In the genomic region with DNA sequence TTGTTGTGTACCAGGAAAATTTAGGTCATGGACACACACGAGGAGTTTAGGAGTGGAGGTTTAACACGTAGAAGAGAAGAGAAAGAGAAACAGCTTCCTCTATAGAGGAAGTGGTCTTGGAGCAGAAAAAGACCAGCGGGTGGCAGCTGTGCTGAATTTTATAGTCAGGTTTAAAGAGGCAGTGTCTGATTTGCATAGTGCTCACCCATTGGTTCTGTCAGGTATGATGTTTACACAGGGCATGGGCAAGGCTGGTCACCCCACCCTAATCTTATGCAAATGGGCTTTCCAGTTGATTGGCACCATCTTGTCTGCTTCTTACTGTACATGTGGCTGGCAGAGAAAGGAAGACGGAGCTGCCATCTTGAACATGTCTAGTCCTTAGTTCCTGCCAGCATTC, we compare ENCODE assay signal across 20 cellular contexts.
A peak's percentile ranks its signal among the peaks of the same experiment; 100 is the strongest.
DNase-seq lines count a peak whose midpoint lies in the region; ATAC-seq and TF ChIP-seq lines count a peak whose summit lies in the region.
"Had no signal": no experiment of that assay in that cellular context is flagged by ENCODE, and none has a peak within 500 bp of the region (broad histone marks: within the 10 kb centered on the region; RNA-seq: fewer than 3 reads in every experiment).

No MANE protein-coding gene starts in this region.

- H2AFZ ChIP-seq in Karpas-422 (ENCODE audit: low read length) (peak overlapping the region; percentile 17; the same call in 1 of the 2 replicates), OCI-LY7 (ENCODE audit: low read length) (no peak overlapping the region)
- H2AFZ ChIP-seq: PC-9 had no signal

- POLR2A ChIA-PET in OCI-LY7 (lab: Charles Lee) = no interaction called here

- DNase-seq in NCI-H2171 treated with DMSO at 0.1 percent for 48 hours (lab: John Stamatoyannopoulos, UW) = peak; percentile 37
- DNase-seq in NCI-H2171 (lab: John Stamatoyannopoulos, UW) = no peak
- peak; percentile 78 for DNase-seq in Karpas-422
- DNase-seq in OCI-LY7 (ENCODE audit: low spot score) = peak; percentile 7
- DNase-seq in left colon = no peak
- no peak for DNase-seq in NCI-H1092 (lab: John Stamatoyannopoulos, UW)
- DNase-seq in Right ventricle myocardium inferior (ENCODE audit: missing footprints) = no peak
- DNase-seq: activated CD4-positive, CD25-positive, alpha-beta regulatory T cell treated with anti-CD3 and anti-CD28 coated beads, Interleukin-2, amount 50 U/mL, for 72 hours; aorta; Caco-2; central memory CD4-positive, alpha-beta T cell; kidney; NCI-H1930; NCI-H446 treated with DMSO at 0.1 percent for 48 hours; pancreas; PC-9; right lobe of liver had no signal

- TF ChIP-seq CTCF in OCI-LY7 (conservative IDR thresholded peaks at IDR 0.05; ENCODE audit: low read length) = no peak

- H3K4me2 ChIP-seq in Karpas-422 (ENCODE audit: low read depth, low read length, poor library complexity, severe bottlenecking) (no peak overlapping the region), OCI-LY7 (ENCODE audit: low read length) (no peak overlapping the region)
- H3K4me2 ChIP-seq: PC-9 had no signal

- peak; percentile 29 for ATAC-seq in left colon
- ATAC-seq in HG03095 (IDR thresholded peaks at IDR 0.05; ENCODE audit: unreplicated experiment) = no peak
- no peak for ATAC-seq in Right ventricle myocardium inferior
- ATAC-seq: HCT116, pancreas, right lobe of liver had no signal

- H3K36me3 ChIP-seq in Karpas-422 (ENCODE audit: insufficient read depth, low read length) = peaks cover 6% of the 10 kb centered on the region
- no peaks in the 10 kb centered on the region for H3K36me3 ChIP-seq in OCI-LY7 (ENCODE audit: insufficient read depth, low read length)
- H3K36me3 ChIP-seq: pancreas, right lobe of liver, vagina had no signal

- BruUV-seq in OCI-LY7 (replicated peaks; lab: Mats Ljungman, UMichigan) = no TSS peak

- H3K4me3 ChIP-seq in Karpas-422 (ENCODE audit: low read length) (peak overlapping the region; percentile 29; the same call in 1 of the 2 replicates), OCI-LY7 (ENCODE audit: low read depth, low read length, poor library complexity, severe bottlenecking) (no peak overlapping the region)
- H3K4me3 ChIP-seq: pancreas, PC-9, right lobe of liver, vagina had no signal

- CTCF ChIA-PET in OCI-LY7 (lab: Charles Lee; ENCODE audit: unreplicated experiment) = no interaction called here

- H3K79me2 ChIP-seq in Karpas-422 (ENCODE audit: low read length) (no peaks in the 10 kb centered on the region), OCI-LY7 (ENCODE audit: insufficient read depth, low read depth, low read length) (no peaks in the 10 kb centered on the region)

- peaks cover 30% of the 10 kb centered on the region for H3K4me1 ChIP-seq in Karpas-422 (ENCODE audit: low read length)
- no peaks in the 10 kb centered on the region for H3K4me1 ChIP-seq in OCI-LY7 (ENCODE audit: insufficient read depth, low read length, poor library complexity, severe bottlenecking)
- H3K4me1 ChIP-seq: Caco-2, pancreas, right lobe of liver, vagina had no signal

- H3K9me3 ChIP-seq in Karpas-422 (ENCODE audit: low read length) = peaks cover 30% of the 10 kb centered on the region; the same call in 1 of the 2 replicates
- H3K9me3 ChIP-seq in OCI-LY7 (ENCODE audit: low read length) = no peaks in the 10 kb centered on the region
- H3K9me3 ChIP-seq: pancreas, right lobe of liver, vagina had no signal

- H4K20me1 ChIP-seq in Karpas-422 (ENCODE audit: insufficient read depth, low read depth, low read length) (no peaks in the 10 kb centered on the region), OCI-LY7 (ENCODE audit: insufficient read depth, low read length) (no peaks in the 10 kb centered on the region)

- intact Hi-C loops in OCI-LY7 (cut with micrococcal nuclease; ENCODE audit: unreplicated experiment) (no loop called here), left colon (cut with DNase I, micrococcal nuclease) (no loop called here), Right ventricle myocardium inferior (cut with DNase I) (no loop called here)

- no peaks in the 10 kb centered on the region for H3K9me2 ChIP-seq in Karpas-422 (replicated peaks; ENCODE audit: insufficient read depth, low read length)
- H3K9me2 ChIP-seq in OCI-LY7 (ENCODE audit: insufficient read depth, low read length) = no peaks in the 10 kb centered on the region

- H3K27me3 ChIP-seq in Karpas-422 (ENCODE audit: low read length) = no peaks in the 10 kb centered on the region
- H3K27me3 ChIP-seq: pancreas, right lobe of liver, vagina had no signal

- peak overlapping the region; percentile 75 for H3K27ac ChIP-seq in Karpas-422 (ENCODE audit: low read length)
- H3K27ac ChIP-seq in OCI-LY7 (ENCODE audit: low read depth, low read length, poor library complexity, severe bottlenecking) = no peak overlapping the region
- H3K27ac ChIP-seq: pancreas, PC-9, right lobe of liver, vagina had no signal

- H3K9ac ChIP-seq in Karpas-422 (ENCODE audit: low read length) = no peak overlapping the region

Comparison
In these comparisons a context has a peak if more than half of its experiments do, and no peak if none do; other contexts are left out.
1. DNase-seq: peak in NCI-H2171 treated with DMSO at 0.1 percent for 48 hours (single experiment), Karpas-422 (single experiment) and OCI-LY7 (single experiment); none in NCI-H2171 (single experiment), left colon (0 of 2), NCI-H1092 (single experiment) and Right ventricle myocardium inferior (single experiment).